17 cellular contexts compared by ENCODE assay signal in the genomic region with DNA sequence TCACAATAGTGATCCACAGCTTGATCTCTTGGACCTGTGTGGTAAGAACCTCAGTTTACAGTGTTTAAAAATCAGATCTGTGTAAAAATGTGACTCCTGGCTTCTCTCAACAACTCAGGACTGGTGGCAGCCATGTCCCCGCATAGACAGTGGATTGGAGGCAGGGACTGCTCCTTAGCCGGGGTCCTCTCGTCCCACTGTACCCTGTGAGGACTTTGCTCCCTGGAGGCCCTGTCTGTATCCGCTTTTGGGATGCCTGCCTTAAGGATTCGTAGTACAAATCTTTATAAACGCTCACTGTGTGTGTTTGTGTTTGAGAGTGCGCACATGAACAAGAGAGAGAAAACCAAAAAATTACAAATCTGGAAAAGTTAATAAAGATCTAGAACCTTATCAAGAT.
A peak's percentile ranks its signal among the peaks of the same experiment; 100 is the strongest.
DNase-seq lines count a peak whose midpoint lies in the region; ATAC-seq, FAIRE-seq and TF ChIP-seq lines count a peak whose summit lies in the region.
"Had no signal": no experiment of that assay in that cellular context is flagged by ENCODE, and none has a peak within 500 bp of the region (broad histone marks: within the 10 kb centered on the region; RNA-seq: fewer than 3 reads in every experiment).

No MANE protein-coding gene starts in this region.

- no peak for ATAC-seq in CD8-positive, alpha-beta T cell
- no peak for ATAC-seq in RWPE2 (ENCODE audit: low read depth)
- ATAC-seq: Panc1 had no signal

- H2AFZ ChIP-seq in hepatocyte (no peak overlapping the region), smooth muscle cell (ENCODE audit: low read depth) (no peak overlapping the region)

- CTCF ChIA-PET in CD8-positive, alpha-beta T cell (lab: Charles Lee) = no interaction called here
- CTCF ChIA-PET in activated CD4-positive, alpha-beta memory T cell treated with anti-CD3 and anti-CD28 coated beads for 36 hours (lab: Charles Lee) = no interaction called here

- H3K79me2 ChIP-seq in hepatocyte = no peaks in the 10 kb centered on the region
- H3K79me2 ChIP-seq in smooth muscle cell (ENCODE audit: low read depth) = no peaks in the 10 kb centered on the region

- FAIRE-seq in frontal cortex (lab: Jason Lieb, UNC) = no peak
- FAIRE-seq: H1 had no signal

- H3K4me3 ChIP-seq in CD8-positive, alpha-beta T cell (ENCODE audit: low read depth, low read length) = no peak overlapping the region
- H3K4me3 ChIP-seq in RWPE2 (ENCODE audit: severe bottlenecking) (no peak overlapping the region), hepatocyte (no peak overlapping the region), smooth muscle cell (no peak overlapping the region)

- no peaks in the 10 kb centered on the region for H3K9me2 ChIP-seq in hepatocyte (replicated peaks; ENCODE audit: insufficient read depth)

- H3K9me3 Mint-ChIP-seq in CD8-positive, alpha-beta T cell = no peaks in the 10 kb centered on the region
- no peaks in the 10 kb centered on the region for H3K9me3 Mint-ChIP-seq in activated CD4-positive, alpha-beta memory T cell treated with anti-CD3 and anti-CD28 coated beads for 36 hours
- H3K9me3 Mint-ChIP-seq: HFFc6 had no signal

- POLR2A ChIA-PET in CD8-positive, alpha-beta T cell (lab: Charles Lee) = no interaction called here
- POLR2A ChIA-PET in activated CD4-positive, alpha-beta memory T cell treated with anti-CD3 and anti-CD28 coated beads for 36 hours (lab: Charles Lee) = no interaction called here

- no peaks in the 10 kb centered on the region for H3K27me3 Mint-ChIP-seq in CD8-positive, alpha-beta T cell (ENCODE audit: low read depth)
- no peaks in the 10 kb centered on the region for H3K27me3 Mint-ChIP-seq in activated CD4-positive, alpha-beta memory T cell treated with anti-CD3 and anti-CD28 coated beads for 36 hours
- H3K27me3 Mint-ChIP-seq: CD4-positive, CD25-positive, alpha-beta regulatory T cell had no signal

- H3K27me3 ChIP-seq in CD8-positive, alpha-beta T cell (ENCODE audit: insufficient read depth, low read length) = no peaks in the 10 kb centered on the region
- H3K27me3 ChIP-seq in RWPE2 (ENCODE audit: insufficient read depth, poor library complexity, severe bottlenecking) (no peaks in the 10 kb centered on the region), hepatocyte (no peaks in the 10 kb centered on the region), smooth muscle cell (ENCODE audit: low read depth) (no peaks in the 10 kb centered on the region)

- no peak for TF ChIP-seq CTCF in CD8-positive, alpha-beta T cell (IDR thresholded peaks at IDR 0.05)
- TF ChIP-seq CTCF in RWPE2 (IDR thresholded peaks at IDR 0.05; ENCODE audit: poor library complexity, severe bottlenecking) = no peak
- no peak for TF ChIP-seq CTCF in hepatocyte (IDR thresholded peaks at IDR 0.05; ENCODE audit: poor library complexity)
- no peak for TF ChIP-seq CTCF in smooth muscle cell (IDR thresholded peaks at IDR 0.05; ENCODE audit: borderline replicate concordance, insufficient read depth, poor library complexity, severe bottlenecking)

- no peaks in the 10 kb centered on the region for H3F3A ChIP-seq in smooth muscle cell (ENCODE audit: low read depth)

- H4K20me1 ChIP-seq in hepatocyte (ENCODE audit: insufficient read depth, poor library complexity, severe bottlenecking) (no peaks in the 10 kb centered on the region), smooth muscle cell (ENCODE audit: low read depth) (peaks cover 11% of the 10 kb centered on the region)

- intact Hi-C loops in CD8-positive, alpha-beta T cell (cut with DNase I, micrococcal nuclease) = no loop called here
- intact Hi-C loops in activated CD4-positive, alpha-beta memory T cell treated with anti-CD3 and anti-CD28 coated beads for 36 hours (cut with micrococcal nuclease) = no loop called here

- H3K4me1 Mint-ChIP-seq in CD8-positive, alpha-beta T cell (ENCODE audit: low read depth) = peaks cover 11% of the 10 kb centered on the region
- no peaks in the 10 kb centered on the region for H3K4me1 Mint-ChIP-seq in activated CD4-positive, alpha-beta memory T cell treated with anti-CD3 and anti-CD28 coated beads for 36 hours (ENCODE audit: low read depth)

- H3K9me3 ChIP-seq in CD8-positive, alpha-beta T cell (ENCODE audit: low read length) = no peaks in the 10 kb centered on the region
- no peaks in the 10 kb centered on the region for H3K9me3 ChIP-seq in RWPE2 (ENCODE audit: severe bottlenecking)
- no peaks in the 10 kb centered on the region for H3K9me3 ChIP-seq in hepatocyte (ENCODE audit: low read depth)
- H3K9me3 ChIP-seq in smooth muscle cell (replicated peaks; ENCODE audit: low read depth) = no peaks in the 10 kb centered on the region

- no peak overlapping the region for H3K27ac ChIP-seq in CD8-positive, alpha-beta T cell (ENCODE audit: low read depth, low read length)
- H3K27ac ChIP-seq in RWPE2 (ENCODE audit: poor library complexity, severe bottlenecking) (peak overlapping the region; percentile 6), hepatocyte (peak overlapping the region; percentile 52), smooth muscle cell (ENCODE audit: low read depth) (peak overlapping the region; percentile 83)

- no peaks in the 10 kb centered on the region for H3K36me3 ChIP-seq in CD8-positive, alpha-beta T cell (ENCODE audit: insufficient read depth, low read length)
- H3K36me3 ChIP-seq in RWPE2 (ENCODE audit: low read depth) (no peaks in the 10 kb centered on the region), hepatocyte (replicated peaks; ENCODE audit: insufficient read depth, low read depth) (no peaks in the 10 kb centered on the region), smooth muscle cell (ENCODE audit: low read depth) (no peaks in the 10 kb centered on the region)

- peak overlapping the region; percentile 3 for H3K27ac Mint-ChIP-seq in CD8-positive, alpha-beta T cell
- H3K27ac Mint-ChIP-seq in activated CD4-positive, alpha-beta memory T cell treated with anti-CD3 and anti-CD28 coated beads for 36 hours = no peak overlapping the region

- DNase-seq in CD8-positive, alpha-beta T cell = no peak
- no peak for DNase-seq in RWPE2 (ENCODE audit: low spot score)
- no peak for DNase-seq in hepatocyte (ENCODE audit: low spot score)
- no peak for DNase-seq in smooth muscle cell (lab: John Stamatoyannopoulos, UW; ENCODE audit: unreplicated experiment)
- DNase-seq in kidney glomerular epithelial cell (lab: John Stamatoyannopoulos, UW) = no peak
- no peak for DNase-seq in activated CD4-positive, alpha-beta memory T cell treated with anti-CD3 and anti-CD28 coated beads for 36 hours
- no peak for DNase-seq in frontal cortex (ENCODE audit: low spot score in 2 of 2)
- DNase-seq: CD4-positive, CD25-positive, alpha-beta regulatory T cell; DND-41; GF-D8; HFFc6; Karpas-422; NCI-H187 treated with DMSO at 0.1 percent for 48 hours; NCI-H446; SHP77 treated with DMSO at 0.1 percent for 48 hours had no signal

- H3K9ac ChIP-seq in smooth muscle cell (ENCODE audit: low read depth) = no peak overlapping the region

- 87% methylated on average over 7 of the region's 7 CpGs for WGBS in hepatocyte (ENCODE audit: low lambda C conversion rate, missing lambda C conversion rate)
- 98% methylated on average over 7 of the region's 7 CpGs for WGBS in smooth muscle cell (ENCODE audit: low lambda C conversion rate)

- H3K4me2 ChIP-seq in hepatocyte = no peak overlapping the region
- no peak overlapping the region for H3K4me2 ChIP-seq in smooth muscle cell

- H3K36me3 Mint-ChIP-seq in CD8-positive, alpha-beta T cell = peaks cover 18% of the 10 kb centered on the region
- peaks cover 1% of the 10 kb centered on the region for H3K36me3 Mint-ChIP-seq in activated CD4-positive, alpha-beta memory T cell treated with anti-CD3 and anti-CD28 coated beads for 36 hours

- no peak overlapping the region for H3K4me3 Mint-ChIP-seq in CD8-positive, alpha-beta T cell
- no peak overlapping the region for H3K4me3 Mint-ChIP-seq in activated CD4-positive, alpha-beta memory T cell treated with anti-CD3 and anti-CD28 coated beads for 36 hours
- H3K4me3 Mint-ChIP-seq: CD4-positive, CD25-positive, alpha-beta regulatory T cell; HFFc6 had no signal

- H3K4me1 ChIP-seq in CD8-positive, alpha-beta T cell (ENCODE audit: insufficient read depth, low read length) = no peaks in the 10 kb centered on the region
- H3K4me1 ChIP-seq in RWPE2 (ENCODE audit: insufficient read depth, poor library complexity, severe bottlenecking) (peaks cover 12% of the 10 kb centered on the region), hepatocyte (ENCODE audit: insufficient read depth) (peaks cover 10% of the 10 kb centered on the region), smooth muscle cell (ENCODE audit: low read depth) (peaks cover 8% of the 10 kb centered on the region)
